Comparison of ENCODE assay signal across 17 cellular contexts in genomic region chr6:106192824-106193223, GRCh38.
DNase-seq lines count a peak whose midpoint lies in the region; ATAC-seq, FAIRE-seq and TF ChIP-seq lines count a peak whose summit lies in the region.
"Had no signal": no experiment of that assay in that cellular context is flagged by ENCODE, and none has a peak within 500 bp of the region (broad histone marks: within the 10 kb centered on the region; RNA-seq: fewer than 3 reads in every experiment).

No MANE protein-coding gene starts in this region.

- H3K9me3 Mint-ChIP-seq in mesothelial cell of epicardium = no peaks in the 10 kb centered on the region
- H3K9me3 Mint-ChIP-seq: activated naive CD8-positive, alpha-beta T cell treated with anti-CD3 and anti-CD28 coated beads for 36 hours; CD8-positive, alpha-beta memory T cell; neural crest cell had no signal

- no peak for TF ChIP-seq EP300 in K562 (IDR thresholded peaks at IDR 0.05; ENCODE audit: low read length)

- H3K4me3 ChIP-seq in IMR-90 (ENCODE audit: insufficient read depth, low read depth, low read length) (no peak overlapping the region), K562 (no peak overlapping the region)
- H3K4me3 ChIP-seq: sigmoid colon had no signal

- H3K4me2 ChIP-seq in IMR-90 (ENCODE audit: low read depth, low read length) = peak overlapping the region; percentile 12; the same call in 1 of the 2 replicates
- no peak overlapping the region for H3K4me2 ChIP-seq in K562 (ENCODE audit: insufficient read depth, low read length)

- H3K27ac ChIP-seq in IMR-90 (ENCODE audit: insufficient read depth, low read length) (no peak overlapping the region), K562 (ENCODE audit: extremely low read depth, low read depth, low read length) (no peak overlapping the region)
- H3K27ac ChIP-seq: sigmoid colon had no signal

- H3K9me3 ChIP-seq in IMR-90 (ENCODE audit: control insufficient read depth, insufficient read depth, low read length) (no peaks in the 10 kb centered on the region), K562 (replicated peaks; ENCODE audit: control insufficient read depth, insufficient read depth, low read depth, low read length) (no peaks in the 10 kb centered on the region)
- H3K9me3 ChIP-seq: sigmoid colon had no signal

- no peak overlapping the region for H2AK9ac ChIP-seq in IMR-90 (replicated peaks; ENCODE audit: low read depth, low read length, poor library complexity)

- H2AFZ ChIP-seq in IMR-90 (replicated peaks; ENCODE audit: low read length, poor library complexity) (no peak overlapping the region), K562 (ENCODE audit: low read depth, low read length) (no peak overlapping the region)

- no peak overlapping the region for H4K91ac ChIP-seq in IMR-90 (ENCODE audit: insufficient read depth, low read depth, low read length)

- WGBS in IMR-90 (ENCODE audit: extremely low coverage in 2 of 2, insufficient read length in 1 of 2), 2 experiments = no CpG with 5 or more reads among the region's 4 CpGs
- 39% methylated on average over 4 of the region's 4 CpGs for WGBS in K562 (ENCODE audit: insufficient coverage, low coverage, missing lambda C conversion rate)

- H3K4me1 ChIP-seq in IMR-90 (ENCODE audit: control insufficient read depth, insufficient read depth, low read length) (peaks cover 5% of the 10 kb centered on the region; the same call in 1 of the 2 replicates), K562 (replicated peaks in 1 of 2; ENCODE audit: control insufficient read depth in 2 of 2, insufficient read depth in 2 of 2, low read length in 2 of 2) (no peaks in the 10 kb centered on the region)
- H3K4me1 ChIP-seq: sigmoid colon had no signal

- intact Hi-C loops in IMR-90 (cut with micrococcal nuclease) (no loop called here), K562 (cut with micrococcal nuclease) (no loop called here)

- H3K9ac ChIP-seq in IMR-90 (ENCODE audit: low read depth, low read length) (no peak overlapping the region), K562 (ENCODE audit: insufficient read depth in 1 of 2, low read depth in 2 of 2, low read length in 2 of 2) (no peak overlapping the region)

- CTCF ChIA-PET in IMR-90 (lab: Yijun Ruan, JAX) = no interaction called here
- CTCF ChIA-PET in K562 (lab: Yijun Ruan, JAX; ENCODE audit: low intra/inter-chr PET ratio) = no interaction called here

- no peak overlapping the region for H2BK5ac ChIP-seq in IMR-90 (ENCODE audit: low read depth, low read length, poor library complexity, severe bottlenecking)

- H3K27me3 ChIP-seq in IMR-90 (ENCODE audit: control insufficient read depth, insufficient read depth, low read length) (no peaks in the 10 kb centered on the region), K562 (ENCODE audit: control insufficient read depth in 2 of 2, insufficient read depth in 2 of 2, low read length in 2 of 2) (no peaks in the 10 kb centered on the region)
- H3K27me3 ChIP-seq: sigmoid colon had no signal

- peak overlapping the region; percentile 40 for H3K27ac Mint-ChIP-seq in mesothelial cell of epicardium
- H3K27ac Mint-ChIP-seq: activated naive CD8-positive, alpha-beta T cell treated with anti-CD3 and anti-CD28 coated beads for 36 hours had no signal

- no peaks in the 10 kb centered on the region for H3K27me3 Mint-ChIP-seq in mesothelial cell of epicardium (ENCODE audit: low read depth)
- H3K27me3 Mint-ChIP-seq: activated naive CD8-positive, alpha-beta T cell treated with anti-CD3 and anti-CD28 coated beads for 36 hours; CD8-positive, alpha-beta memory T cell had no signal

- H3K79me2 ChIP-seq in K562 (ENCODE audit: control insufficient read depth, insufficient read depth, low read length) = no peaks in the 10 kb centered on the region

- FAIRE-seq in K562 (lab: Jason Lieb, UNC) = peak; percentile 55

- H3K56ac ChIP-seq in IMR-90 (ENCODE audit: extremely low read depth, insufficient read depth, low read length) = no peak overlapping the region

- no peaks in the 10 kb centered on the region; the same call in 1 of the 2 replicates for H3K9me1 ChIP-seq in IMR-90 (ENCODE audit: insufficient read depth, low read length)
- no peaks in the 10 kb centered on the region for H3K9me1 ChIP-seq in K562 (ENCODE audit: control insufficient read depth, insufficient read depth, low read length)

- dilution Hi-C loops in IMR-90 (cut with HindIII; ENCODE audit: low sequenced_read_pairs, unreplicated experiment) = no loop called here

- 0 out of 2 replicates have a peak, but pooled peaks cover 1% of the 10 kb centered on the region for H3K36me3 ChIP-seq in IMR-90 (ENCODE audit: control insufficient read depth, insufficient read depth, low read length)
- H3K36me3 ChIP-seq in K562 (ENCODE audit: control insufficient read depth, insufficient read depth, low read length) = peaks cover 21% of the 10 kb centered on the region

- DNase-seq in EL (peak; percentile 89), IMR-90 (peak; percentile 28), K562 (ENCODE audit: extremely low read depth in 1 of 4, low spot score in 3 of 4) (no peak), mesothelial cell of epicardium (ENCODE audit: low spot score in 2 of 2, unreplicated experiment in 2 of 2) (no peak), Kasumi-1 (lab: John Stamatoyannopoulos, UW) (no peak), amygdala (lab: John Stamatoyannopoulos, UW) (no peak)
- no peak for DNase-seq in stimulated activated CD4-positive, alpha-beta T cell treated with anti-CD3 and anti-CD28 coated beads, Interleukin-2, amount 100 ng/mL, for 48 hours
- DNase-seq in stimulated activated CD4-positive, alpha-beta T cell treated with anti-CD3 and anti-CD28 coated beads, Interleukin-1b, Interleukin-23, amount 100 ng/mL, for 48 hours = no peak
- DNase-seq: activated naive CD8-positive, alpha-beta T cell treated with anti-CD3 and anti-CD28 coated beads for 36 hours; CD8-positive, alpha-beta memory T cell; glutamatergic neuron; left ventricle myocardium superior; MV-4-11; NCI-H345; sigmoid colon; substantia nigra had no signal

- TF ChIP-seq POLR2A in IMR-90 (IDR thresholded peaks at IDR 0.05; ENCODE audit: low read depth, low read length) = no peak
- TF ChIP-seq POLR2A in K562 (conservative IDR thresholded peaks at IDR 0.05) = no peak

- H3K18ac ChIP-seq in IMR-90 (ENCODE audit: low read depth, low read length) = peak overlapping the region; percentile 93; the same call in 1 of the 2 replicates

- TF ChIP-seq RAD21 in IMR-90 (IDR thresholded peaks at IDR 0.05; ENCODE audit: low read length) = no peak
- TF ChIP-seq RAD21 in K562 (CRISPR knock-in tag; conservative IDR thresholded peaks at IDR 0.05 in 1 of 2, IDR thresholded peaks at IDR 0.05 in 1 of 2) = no peak

- peaks cover 14% of the 10 kb centered on the region for H3K36me3 Mint-ChIP-seq in mesothelial cell of epicardium

- peak overlapping the region; percentile 80; the same call in 1 of the 2 replicates for H4K5ac ChIP-seq in IMR-90 (ENCODE audit: low read depth, low read length)

- no peak overlapping the region for H3K4ac ChIP-seq in IMR-90 (ENCODE audit: low read depth, low read length)

- no peak overlapping the region for H4K8ac ChIP-seq in IMR-90 (ENCODE audit: low read depth in 2 of 2, low read length in 2 of 2)

- H3K4me1 Mint-ChIP-seq in mesothelial cell of epicardium = peaks cover 19% of the 10 kb centered on the region

- ATAC-seq in IMR-90 (ENCODE audit: low read depth) (peak; percentile 27; the same call in 1 of the 2 replicates), K562 (peak; percentile 32; the same call in 1 of the 3 replicates)
- ATAC-seq: left ventricle myocardium superior had no signal

- POLR2A ChIA-PET in IMR-90 (lab: Charles Lee; ENCODE audit: unreplicated experiment) (no interaction called here), K562 (lab: Yijun Ruan, JAX) (no interaction called here)

- H3K14ac ChIP-seq in IMR-90 (replicated peaks; ENCODE audit: low read depth, low read length) = 0 out of 2 replicates have a peak overlapping the region, but pooled peaks have one; percentile 2

- no peak overlapping the region for H2BK15ac ChIP-seq in IMR-90 (ENCODE audit: low read depth, low read length)

- BruUV-seq in IMR-90 (replicated peaks; lab: Mats Ljungman, UMichigan) (no TSS peak), K562 (replicated peaks; lab: Mats Ljungman, UMichigan) (no TSS peak)

- no peak overlapping the region for H3K4me3 Mint-ChIP-seq in mesothelial cell of epicardium
- H3K4me3 Mint-ChIP-seq: activated naive CD8-positive, alpha-beta T cell treated with anti-CD3 and anti-CD28 coated beads for 36 hours; CD8-positive, alpha-beta memory T cell; neural crest cell had no signal

- no peak overlapping the region for H2BK20ac ChIP-seq in IMR-90 (ENCODE audit: low read depth, low read length)

- in situ Hi-C loops in IMR-90 (cut with MboI; ENCODE audit: low sequenced_read_pairs) (no loop called here), K562 (cut with MboI) (no loop called here)

- H3K79me1 ChIP-seq in IMR-90 (ENCODE audit: low read depth in 1 of 2, low read length in 2 of 2) = peaks cover 4 to 12% of the 10 kb centered on the region in 2 experiments; a peak in 1 of 4 replicates

- H4K20me1 ChIP-seq in IMR-90 (ENCODE audit: insufficient read depth, low read length) (no peaks in the 10 kb centered on the region), K562 (replicated peaks; ENCODE audit: control insufficient read depth, insufficient read depth, low read length) (no peaks in the 10 kb centered on the region)

- no peak overlapping the region for H3K23ac ChIP-seq in IMR-90 (ENCODE audit: low read depth, low read length)

- H2AK5ac ChIP-seq in IMR-90 (ENCODE audit: low read depth, low read length) = no peak overlapping the region

- TF ChIP-seq CTCF in IMR-90 (conservative IDR thresholded peaks at IDR 0.05; ENCODE audit: low read depth, low read length) (no peak), K562 (IDR thresholded peaks at IDR 0.05 in 2 of 3, conservative IDR thresholded peaks at IDR 0.05 in 1 of 3; ENCODE audit: insufficient read depth in 2 of 3, low read depth in 1 of 3, low read length in 3 of 3) (no peak), mesothelial cell of epicardium (IDR thresholded peaks at IDR 0.05; ENCODE audit: unreplicated experiment) (no peak)

- no peak overlapping the region for H2BK120ac ChIP-seq in IMR-90 (ENCODE audit: low read depth, low read length)

TF ChIP-seq in IMR-90, 13 proteins besides CTCF, POLR2A, EP300 and RAD21 (continues in another document):
- TF ChIP-seq SMC3 (IDR thresholded peaks at IDR 0.05; ENCODE audit: low read depth, low read length) = no peak
- no peak for TF ChIP-seq RCOR1 (IDR thresholded peaks at IDR 0.05; ENCODE audit: insufficient replicate concordance, low read length)
- no peak for TF ChIP-seq NFE2L2 (IDR thresholded peaks at IDR 0.05; ENCODE audit: low read depth, low read length)
- no peak for TF ChIP-seq BHLHE40 (IDR thresholded peaks at IDR 0.05; ENCODE audit: low read depth, low read length)
- no peak for TF ChIP-seq CHD1 (IDR thresholded peaks at IDR 0.05; ENCODE audit: low read depth, low read length)

TF ChIP-seq in K562, 482 proteins besides CTCF, POLR2A, EP300 and RAD21 (continues in another document):
- TF ChIP-seq GATAD2A (IDR thresholded peaks at IDR 0.05) (no peak), POLR3G (IDR thresholded peaks at IDR 0.05; ENCODE audit: extremely low read depth, insufficient read length, insufficient replicate concordance) (no peak), ZNF212 (CRISPR knock-in tag; IDR thresholded peaks at IDR 0.05) (no peak), KLF10 (CRISPR knock-in tag; IDR thresholded peaks at IDR 0.05) (no peak), GTF2F1 (IDR thresholded peaks at IDR 0.05; ENCODE audit: low read depth, low read length) (no peak)

Comparison
In these comparisons a context has a peak if more than half of its experiments do, and no peak if none do; other contexts are left out.
1. DNase-seq: peak in EL (single experiment) and IMR-90 (single experiment); none in K562 (0 of 4), mesothelial cell of epicardium (0 of 2), stimulated activated CD4-positive, alpha-beta T cell treated with anti-CD3 and anti-CD28 coated beads, Interleukin-2, amount 100 ng/mL, for 48 hours (0 of 2), Kasumi-1 (0 of 2), stimulated activated CD4-positive, alpha-beta T cell treated with anti-CD3 and anti-CD28 coated beads, Interleukin-1b, Interleukin-23, amount 100 ng/mL, for 48 hours (single experiment) and amygdala (0 of 56).